ENCODE assay signal across 7 cellular contexts in the genomic region with DNA sequence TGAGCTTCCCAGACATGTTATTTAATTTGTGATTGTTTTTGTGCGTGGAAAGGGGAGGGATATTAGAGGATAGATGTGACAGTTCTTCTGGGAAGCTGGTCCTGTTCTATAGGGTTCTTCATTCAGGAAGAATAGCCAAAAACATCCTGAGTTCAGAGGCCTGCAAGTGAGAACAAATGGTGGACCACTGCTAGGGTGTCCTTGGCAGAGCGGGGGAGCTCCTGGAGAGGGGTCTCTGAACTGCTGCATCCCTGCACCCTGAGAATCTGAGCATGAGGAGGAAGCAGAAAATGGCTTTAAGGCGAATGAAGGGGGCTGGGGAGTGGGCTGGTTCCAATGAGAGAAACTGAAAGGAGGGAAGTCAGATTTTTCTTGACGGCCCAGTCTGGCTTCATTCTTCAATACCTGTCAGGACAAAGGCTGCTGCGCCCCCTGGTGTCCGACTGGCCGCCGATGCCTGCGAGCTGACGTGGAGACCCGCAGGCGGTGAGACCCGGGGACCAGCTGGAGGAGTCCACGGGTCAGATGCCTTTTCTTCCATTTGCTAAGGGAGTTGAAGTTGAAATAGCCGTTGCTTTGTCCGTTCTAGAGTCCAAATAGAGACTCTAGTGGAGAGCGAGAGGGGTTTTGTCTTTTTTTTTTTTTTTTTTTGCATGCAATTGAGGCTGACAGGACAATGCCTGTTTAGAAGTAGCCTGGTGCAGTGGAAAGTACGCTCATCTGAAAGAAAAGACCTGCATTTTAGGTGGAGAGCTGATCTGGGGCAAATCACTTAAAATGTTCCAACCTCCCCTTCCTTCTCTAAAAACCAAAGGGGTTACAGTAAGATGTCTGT. TPM values are rescaled to one million over a fixed set of nuclear protein-coding genes. Genes with fewer than 3 reads are reported as not detected.
DNase-seq lines count a peak whose midpoint lies in the region; ATAC-seq and TF ChIP-seq lines count a peak whose summit lies in the region.

No MANE protein-coding gene starts in this region.

- no peak overlapping the region for H3K4me3 Mint-ChIP-seq in T-cell

- intact Hi-C loops in left ventricle myocardium superior (cut with micrococcal nuclease) (loop anchor here (10.0 kb wide), 1 partner anchor 929 kb away; no protein-coding TSS in a partner anchor), sciatic nerve (cut with DNase I) (loop anchor here (5.0 kb wide), 1 partner anchor 906 kb away; no protein-coding TSS in a partner anchor)

- H3K36me3 Mint-ChIP-seq in T-cell, result no peaks in the 10 kb centered on the region

- CTCF ChIA-PET in T-cell (lab: Charles Lee), result interaction anchor here (0.6 to 2.8 kb wide), 6 partner anchors 24 to 1514 kb away, joined by 3 to 26 read pairs (median 5); no protein-coding TSS in a partner anchor

- ATAC-seq in HG02610 (IDR thresholded peaks at IDR 0.05; ENCODE audit: unreplicated experiment) (peak; percentile 83), T-cell (replicated peaks in 1 of 4) (peak in 2 of 4 experiments; percentile 50 to 53), left ventricle myocardium superior (peak; percentile 73), sciatic nerve (peak; percentile 89)

- DNase-seq in GM13976 (ENCODE audit: low spot score), result peak; percentile 80
- DNase-seq in NCI-H128 (lab: John Stamatoyannopoulos, UW; ENCODE audit: unreplicated experiment), result peak; percentile 82
- peak in 33 of 34 experiments; percentile 4 to 61 (median 46) for DNase-seq in T-cell
- peak; percentile 65 for DNase-seq in amniotic stem cell (lab: John Stamatoyannopoulos, UW)
- peak; percentile 98 for DNase-seq in left ventricle myocardium superior
- DNase-seq in sciatic nerve (ENCODE audit: low spot score), result peak; percentile 98

- TF ChIP-seq CTCF in GM13976 (IDR thresholded peaks at IDR 0.05; ENCODE audit: borderline replicate concordance, control extremely low read depth, extremely low read depth, insufficient read depth, missing control alignments), result peak; percentile 94

- H3K9me3 Mint-ChIP-seq in T-cell, result no peaks in the 10 kb centered on the region

- H3K4me1 Mint-ChIP-seq in T-cell, result peaks cover 8 to 11% (median 11%) of the 10 kb centered on the region in 3 donors

- H3K27ac Mint-ChIP-seq in T-cell, result no peak overlapping the region

- in situ Hi-C loops in GM13976 (cut with MboI; ENCODE audit: low sequenced_read_pairs, unreplicated experiment), result loop anchor here (10.0 kb wide), 1 partner anchor 929 kb away; no protein-coding TSS in a partner anchor

- H3K27me3 Mint-ChIP-seq in T-cell, result peaks cover 60 to 61% of the 10 kb centered on the region in 2 donors

- POLR2A ChIA-PET in T-cell (lab: Charles Lee), result no interaction called here

RNA-seq across cellular contexts. Expression of gene NFIB, which starts 39.5 kb away (rescaled TPM):
- total RNA-seq in T-cell, result under 1 TPM in 4 of 5 donors, not detected in 1; 0.15 to 0.89 (median 0.39) TPM
- 110 TPM for total RNA-seq in left ventricle myocardium superior
- 137 TPM for total RNA-seq in sciatic nerve

Comparison
In these comparisons a context has a peak if more than half of its experiments do, and no peak if none do; other contexts are left out.
1. DNase-seq: peak in every context shown above with its lines; median percentile 98 in left ventricle myocardium superior; 98 in sciatic nerve; 82 in NCI-H128; 80 in GM13976; 65 in amniotic stem cell; 46 in T-cell.
2. RNA of gene NFIB, which starts 39.5 kb away (total RNA-seq): 137 TPM in sciatic nerve (single experiment) and 110 TPM in left ventricle myocardium superior (single experiment); 0.15 to 0.89 TPM in T-cell; every median in the first group is over 10 times any median in the second.